1 cellular context compared by ENCODE assay signal in the genomic region with DNA sequence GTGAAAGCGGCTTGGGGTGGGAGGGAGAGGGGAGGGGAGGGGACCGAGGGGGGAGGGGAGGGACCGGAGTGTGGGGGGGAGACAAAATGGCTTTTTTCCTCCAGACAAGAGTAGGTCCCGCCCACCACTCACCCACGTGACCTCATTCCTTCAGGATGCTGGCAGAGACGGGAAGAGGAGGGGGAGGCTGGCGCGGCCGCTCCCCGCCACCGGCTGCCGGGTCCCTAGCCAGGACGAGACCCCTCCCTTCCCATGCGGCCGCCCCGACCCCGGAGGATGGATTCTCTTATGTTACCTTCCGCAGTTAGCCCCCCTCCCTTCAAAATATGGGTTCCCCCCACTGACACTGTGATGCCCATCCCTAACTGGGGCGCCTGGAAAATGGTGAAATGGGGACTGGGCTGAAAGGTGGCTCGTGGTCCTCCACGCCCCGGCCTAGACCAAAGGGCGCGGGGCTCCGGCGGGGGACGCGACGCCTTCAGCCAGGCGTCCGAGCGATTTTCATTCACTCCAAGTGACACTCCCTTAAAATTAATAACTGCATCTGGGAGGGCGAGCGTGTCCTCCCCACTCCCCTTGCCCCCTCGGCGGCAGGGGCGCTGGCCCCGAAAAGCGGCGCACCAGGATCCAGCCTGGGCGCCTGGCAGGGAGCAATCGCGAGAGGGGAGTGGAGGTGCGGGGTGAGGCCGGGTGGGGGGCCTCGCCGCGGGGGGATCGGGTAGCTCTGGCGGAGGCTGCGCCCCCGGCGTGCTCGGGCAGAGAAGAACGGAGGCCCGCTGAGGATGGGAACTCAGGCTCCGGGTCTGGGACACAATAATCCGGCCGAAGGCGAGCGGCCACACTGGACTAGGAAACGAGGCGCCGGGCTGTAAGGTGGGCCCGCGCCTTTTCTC.
TF ChIP-seq lines count a peak whose summit lies in the region.

A gene (minus strand): TSS at position 8 of the 893 bp plus-strand sequence. CDS start 7,934 bp downstream, outside the sequence.

TF ChIP-seq in HepG2, 621 proteins besides CTCF, POLR2A, EP300 and RAD21 (continued from another document):
- TF ChIP-seq, protein P1, sequence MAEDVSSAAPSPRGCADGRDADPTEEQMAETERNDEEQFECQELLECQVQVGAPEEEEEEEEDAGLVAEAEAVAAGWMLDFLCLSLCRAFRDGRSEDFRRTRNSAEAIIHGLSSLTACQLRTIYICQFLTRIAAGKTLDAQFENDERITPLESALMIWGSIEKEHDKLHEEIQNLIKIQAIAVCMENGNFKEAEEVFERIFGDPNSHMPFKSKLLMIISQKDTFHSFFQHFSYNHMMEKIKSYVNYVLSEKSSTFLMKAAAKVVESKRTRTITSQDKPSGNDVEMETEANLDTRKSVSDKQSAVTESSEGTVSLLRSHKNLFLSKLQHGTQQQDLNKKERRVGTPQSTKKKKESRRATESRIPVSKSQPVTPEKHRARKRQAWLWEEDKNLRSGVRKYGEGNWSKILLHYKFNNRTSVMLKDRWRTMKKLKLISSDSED (CRISPR knock-in tag; IDR thresholded peaks at IDR 0.05), result peak; percentile 73; the same call in 1 of the 2 replicates
- TF ChIP-seq ZFP90 (CRISPR knock-in tag; IDR thresholded peaks at IDR 0.05; ENCODE audit: borderline replicate concordance), result 0 out of 2 replicates have a peak, but pooled peaks have one; percentile 15
- TF ChIP-seq KDM3A (CRISPR knock-in tag; IDR thresholded peaks at IDR 0.05; ENCODE audit: low read depth), result no peak
- 0 out of 2 replicates have a peak, but pooled peaks have one; percentile 9 for TF ChIP-seq KAT8 (CRISPR knock-in tag; IDR thresholded peaks at IDR 0.05)
- TF ChIP-seq ELF4 (CRISPR knock-in tag; IDR thresholded peaks at IDR 0.05; ENCODE audit: borderline replicate concordance), result peak; percentile 17; the same call in 1 of the 2 replicates
- TF ChIP-seq, protein P2, sequence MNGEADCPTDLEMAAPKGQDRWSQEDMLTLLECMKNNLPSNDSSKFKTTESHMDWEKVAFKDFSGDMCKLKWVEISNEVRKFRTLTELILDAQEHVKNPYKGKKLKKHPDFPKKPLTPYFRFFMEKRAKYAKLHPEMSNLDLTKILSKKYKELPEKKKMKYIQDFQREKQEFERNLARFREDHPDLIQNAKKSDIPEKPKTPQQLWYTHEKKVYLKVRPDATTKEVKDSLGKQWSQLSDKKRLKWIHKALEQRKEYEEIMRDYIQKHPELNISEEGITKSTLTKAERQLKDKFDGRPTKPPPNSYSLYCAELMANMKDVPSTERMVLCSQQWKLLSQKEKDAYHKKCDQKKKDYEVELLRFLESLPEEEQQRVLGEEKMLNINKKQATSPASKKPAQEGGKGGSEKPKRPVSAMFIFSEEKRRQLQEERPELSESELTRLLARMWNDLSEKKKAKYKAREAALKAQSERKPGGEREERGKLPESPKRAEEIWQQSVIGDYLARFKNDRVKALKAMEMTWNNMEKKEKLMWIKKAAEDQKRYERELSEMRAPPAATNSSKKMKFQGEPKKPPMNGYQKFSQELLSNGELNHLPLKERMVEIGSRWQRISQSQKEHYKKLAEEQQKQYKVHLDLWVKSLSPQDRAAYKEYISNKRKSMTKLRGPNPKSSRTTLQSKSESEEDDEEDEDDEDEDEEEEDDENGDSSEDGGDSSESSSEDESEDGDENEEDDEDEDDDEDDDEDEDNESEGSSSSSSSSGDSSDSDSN (CRISPR knock-in tag; IDR thresholded peaks at IDR 0.05), result no peak
- no peak for TF ChIP-seq ZNF264 (CRISPR knock-in tag; IDR thresholded peaks at IDR 0.05)
- no peak for TF ChIP-seq ARNTL (CRISPR knock-in tag; IDR thresholded peaks at IDR 0.05)
- peak; percentile 91 for TF ChIP-seq PCBP1 (IDR thresholded peaks at IDR 0.05; ENCODE audit: borderline replicate concordance, low read depth, low read length)
TF ChIP-seq in HepG2: peak in this region for 77.
